Comparison of ENCODE assay signal across 1 cellular context in genomic region chr1:25944986-25945385, GRCh38.
A peak's percentile ranks its signal among the peaks of the same experiment; 100 is the strongest.
TF ChIP-seq lines count a peak whose summit lies in the region.

No MANE protein-coding gene starts in this region.

TF ChIP-seq in HepG2, 621 proteins besides CTCF, POLR2A, EP300 and RAD21:
- no peak for TF ChIP-seq DMAP1 (CRISPR knock-in tag; IDR thresholded peaks at IDR 0.05)
- no peak for TF ChIP-seq SOX13 (IDR thresholded peaks at IDR 0.05)
- TF ChIP-seq SOX13 (CRISPR knock-in tag; conservative IDR thresholded peaks at IDR 0.05 in 1 of 2, IDR thresholded peaks at IDR 0.05 in 1 of 2), result peak in 1 of 2 experiments; percentile 37; a peak in 1 of 4 replicates
TF ChIP-seq in HepG2: peak in this region for 1.
